1 cellular context compared by ENCODE assay signal in genomic region chr16:20538181-20538580, GRCh38.
A peak's percentile ranks its signal among the peaks of the same experiment; 100 is the strongest.
TF ChIP-seq lines count a peak whose summit lies in the region.

No MANE protein-coding gene starts in this region.

TF ChIP-seq in HepG2, 621 proteins besides CTCF, POLR2A, EP300 and RAD21 (continued from another document and continues in another):
- TF ChIP-seq, protein P1, sequence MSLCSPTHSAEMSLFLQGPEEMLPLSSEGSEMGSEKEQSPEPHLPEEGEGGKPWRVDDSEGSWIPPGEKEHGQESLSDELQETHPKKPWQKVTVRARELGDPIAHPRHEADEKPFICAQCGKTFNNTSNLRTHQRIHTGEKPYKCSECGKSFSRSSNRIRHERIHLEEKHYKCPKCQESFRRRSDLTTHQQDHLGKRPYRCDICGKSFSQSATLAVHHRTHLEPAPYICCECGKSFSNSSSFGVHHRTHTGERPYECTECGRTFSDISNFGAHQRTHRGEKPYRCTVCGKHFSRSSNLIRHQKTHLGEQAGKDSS (CRISPR knock-in tag; IDR thresholded peaks at IDR 0.05; ENCODE audit: borderline replicate concordance, low read depth) = no peak
- TF ChIP-seq ZNF343 (CRISPR knock-in tag; IDR thresholded peaks at IDR 0.05) (no peak), DR1 (CRISPR knock-in tag; IDR thresholded peaks at IDR 0.05) (no peak), FOSL2 (CRISPR knock-in tag; IDR thresholded peaks at IDR 0.05) (peak; percentile 60), ZBTB21 (CRISPR knock-in tag; IDR thresholded peaks at IDR 0.05) (no peak), ZNF251 (CRISPR knock-in tag; IDR thresholded peaks at IDR 0.05) (no peak), SIX4 (CRISPR knock-in tag; IDR thresholded peaks at IDR 0.05) (no peak), ZNF124 (CRISPR knock-in tag; IDR thresholded peaks at IDR 0.05) (no peak; the same call in 1 of the 2 replicates), ZNF503 (CRISPR knock-in tag; IDR thresholded peaks at IDR 0.05) (no peak), ZNF30 (CRISPR knock-in tag; IDR thresholded peaks at IDR 0.05) (no peak), ZNF670 (CRISPR knock-in tag; IDR thresholded peaks at IDR 0.05; ENCODE audit: borderline replicate concordance) (peak; percentile 69; the same call in 1 of the 2 replicates), ZNF253 (CRISPR knock-in tag; IDR thresholded peaks at IDR 0.05; ENCODE audit: borderline replicate concordance) (no peak), MIER2 (CRISPR knock-in tag; IDR thresholded peaks at IDR 0.05) (peak; percentile 40; the same call in 1 of the 2 replicates), SP140L (CRISPR knock-in tag; IDR thresholded peaks at IDR 0.05; ENCODE audit: borderline replicate concordance) (no peak), TRIM24 (CRISPR knock-in tag; IDR thresholded peaks at IDR 0.05) (peak; percentile 93), MED1 (CRISPR knock-in tag; IDR thresholded peaks at IDR 0.05) (peak; percentile 77), ADNP (CRISPR knock-in tag; IDR thresholded peaks at IDR 0.05) (no peak), DNMT3B (CRISPR knock-in tag; conservative IDR thresholded peaks at IDR 0.05) (no peak), PATZ1 (CRISPR knock-in tag; IDR thresholded peaks at IDR 0.05) (no peak), FOXP1 (IDR thresholded peaks at IDR 0.05) (no peak), FOXP1 (CRISPR knock-in tag; IDR thresholded peaks at IDR 0.05) (peak; percentile 57; the same call in 1 of the 2 replicates), ZSCAN12 (CRISPR knock-in tag; IDR thresholded peaks at IDR 0.05) (no peak), ZNF282 (IDR thresholded peaks at IDR 0.05; ENCODE audit: partially characterized antibody) (no peak), ZNF629 (CRISPR knock-in tag; conservative IDR thresholded peaks at IDR 0.05) (no peak), ZNF235 (CRISPR knock-in tag; IDR thresholded peaks at IDR 0.05; ENCODE audit: borderline replicate concordance) (no peak), USF2 (IDR thresholded peaks at IDR 0.05; ENCODE audit: low read depth, low read length) (no peak), USF2 (CRISPR knock-in tag; IDR thresholded peaks at IDR 0.05; ENCODE audit: borderline replicate concordance) (no peak), RXRA (CRISPR knock-in tag; IDR thresholded peaks at IDR 0.05) (no peak; the same call in 1 of the 2 replicates), RFX3 (CRISPR knock-in tag; IDR thresholded peaks at IDR 0.05) (no peak), TBL1XR1 (IDR thresholded peaks at IDR 0.05; ENCODE audit: borderline replicate concordance, low read length, partially characterized antibody) (peak; percentile 53), PRPF4 (IDR thresholded peaks at IDR 0.05; ENCODE audit: low read depth, low read length, poor library complexity, severe bottlenecking) (no peak), ZC3H4 (CRISPR knock-in tag; IDR thresholded peaks at IDR 0.05; ENCODE audit: borderline replicate concordance) (no peak), ZNF101 (CRISPR knock-in tag; IDR thresholded peaks at IDR 0.05; ENCODE audit: borderline replicate concordance, low read depth) (no peak), ZNF574 (CRISPR knock-in tag; IDR thresholded peaks at IDR 0.05) (no peak), PHF5A (CRISPR knock-in tag; IDR thresholded peaks at IDR 0.05; ENCODE audit: low read depth, unreplicated experiment) (no peak), ETV5 (CRISPR knock-in tag; IDR thresholded peaks at IDR 0.05; ENCODE audit: borderline replicate concordance) (peak; percentile 71), SUZ12 (IDR thresholded peaks at IDR 0.05; ENCODE audit: low read depth, low read length) (no peak), POLR2G (IDR thresholded peaks at IDR 0.05; ENCODE audit: low read depth, low read length) (no peak), JDP2 (CRISPR knock-in tag; IDR thresholded peaks at IDR 0.05; ENCODE audit: borderline replicate concordance) (no peak), ATF4 (CRISPR knock-in tag; IDR thresholded peaks at IDR 0.05) (no peak; a peak in 1 of 4 replicates), ZFP1 (CRISPR knock-in tag; IDR thresholded peaks at IDR 0.05) (no peak), RCOR2 (CRISPR knock-in tag; IDR thresholded peaks at IDR 0.05) (peak; percentile 53; the same call in 1 of the 2 replicates), MXD4 (CRISPR knock-in tag; IDR thresholded peaks at IDR 0.05) (no peak), TCF7 (IDR thresholded peaks at IDR 0.05; ENCODE audit: low read depth) (peak; percentile 56), ZNF143 (CRISPR knock-in tag; IDR thresholded peaks at IDR 0.05) (no peak), ZNF333 (CRISPR knock-in tag; IDR thresholded peaks at IDR 0.05; ENCODE audit: borderline replicate concordance) (no peak), MEIS2 (CRISPR knock-in tag; IDR thresholded peaks at IDR 0.05) (no peak)
- TF ChIP-seq, protein P2, sequence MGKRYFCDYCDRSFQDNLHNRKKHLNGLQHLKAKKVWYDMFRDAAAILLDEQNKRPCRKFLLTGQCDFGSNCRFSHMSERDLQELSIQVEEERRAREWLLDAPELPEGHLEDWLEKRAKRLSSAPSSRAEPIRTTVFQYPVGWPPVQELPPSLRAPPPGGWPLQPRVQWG (CRISPR knock-in tag; IDR thresholded peaks at IDR 0.05; ENCODE audit: borderline replicate concordance, low read depth) = no peak
- TF ChIP-seq, protein P3, sequence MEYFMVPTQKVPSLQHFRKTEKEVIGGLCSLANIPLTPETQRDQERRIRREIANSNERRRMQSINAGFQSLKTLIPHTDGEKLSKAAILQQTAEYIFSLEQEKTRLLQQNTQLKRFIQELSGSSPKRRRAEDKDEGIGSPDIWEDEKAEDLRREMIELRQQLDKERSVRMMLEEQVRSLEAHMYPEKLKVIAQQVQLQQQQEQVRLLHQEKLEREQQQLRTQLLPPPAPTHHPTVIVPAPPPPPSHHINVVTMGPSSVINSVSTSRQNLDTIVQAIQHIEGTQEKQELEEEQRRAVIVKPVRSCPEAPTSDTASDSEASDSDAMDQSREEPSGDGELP (IDR thresholded peaks at IDR 0.05; ENCODE audit: borderline replicate concordance, low read depth) = 0 out of 2 replicates have a peak, but pooled peaks have one; percentile 12
- TF ChIP-seq, protein P4, sequence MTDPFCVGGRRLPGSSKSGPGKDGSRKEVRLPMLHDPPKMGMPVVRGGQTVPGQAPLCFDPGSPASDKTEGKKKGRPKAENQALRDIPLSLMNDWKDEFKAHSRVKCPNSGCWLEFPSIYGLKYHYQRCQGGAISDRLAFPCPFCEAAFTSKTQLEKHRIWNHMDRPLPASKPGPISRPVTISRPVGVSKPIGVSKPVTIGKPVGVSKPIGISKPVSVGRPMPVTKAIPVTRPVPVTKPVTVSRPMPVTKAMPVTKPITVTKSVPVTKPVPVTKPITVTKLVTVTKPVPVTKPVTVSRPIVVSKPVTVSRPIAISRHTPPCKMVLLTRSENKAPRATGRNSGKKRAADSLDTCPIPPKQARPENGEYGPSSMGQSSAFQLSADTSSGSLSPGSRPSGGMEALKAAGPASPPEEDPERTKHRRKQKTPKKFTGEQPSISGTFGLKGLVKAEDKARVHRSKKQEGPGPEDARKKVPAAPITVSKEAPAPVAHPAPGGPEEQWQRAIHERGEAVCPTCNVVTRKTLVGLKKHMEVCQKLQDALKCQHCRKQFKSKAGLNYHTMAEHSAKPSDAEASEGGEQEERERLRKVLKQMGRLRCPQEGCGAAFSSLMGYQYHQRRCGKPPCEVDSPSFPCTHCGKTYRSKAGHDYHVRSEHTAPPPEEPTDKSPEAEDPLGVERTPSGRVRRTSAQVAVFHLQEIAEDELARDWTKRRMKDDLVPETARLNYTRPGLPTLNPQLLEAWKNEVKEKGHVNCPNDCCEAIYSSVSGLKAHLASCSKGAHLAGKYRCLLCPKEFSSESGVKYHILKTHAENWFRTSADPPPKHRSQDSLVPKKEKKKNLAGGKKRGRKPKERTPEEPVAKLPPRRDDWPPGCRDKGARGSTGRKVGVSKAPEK (CRISPR knock-in tag; IDR thresholded peaks at IDR 0.05; ENCODE audit: borderline replicate concordance) = no peak
- TF ChIP-seq, protein P5, sequence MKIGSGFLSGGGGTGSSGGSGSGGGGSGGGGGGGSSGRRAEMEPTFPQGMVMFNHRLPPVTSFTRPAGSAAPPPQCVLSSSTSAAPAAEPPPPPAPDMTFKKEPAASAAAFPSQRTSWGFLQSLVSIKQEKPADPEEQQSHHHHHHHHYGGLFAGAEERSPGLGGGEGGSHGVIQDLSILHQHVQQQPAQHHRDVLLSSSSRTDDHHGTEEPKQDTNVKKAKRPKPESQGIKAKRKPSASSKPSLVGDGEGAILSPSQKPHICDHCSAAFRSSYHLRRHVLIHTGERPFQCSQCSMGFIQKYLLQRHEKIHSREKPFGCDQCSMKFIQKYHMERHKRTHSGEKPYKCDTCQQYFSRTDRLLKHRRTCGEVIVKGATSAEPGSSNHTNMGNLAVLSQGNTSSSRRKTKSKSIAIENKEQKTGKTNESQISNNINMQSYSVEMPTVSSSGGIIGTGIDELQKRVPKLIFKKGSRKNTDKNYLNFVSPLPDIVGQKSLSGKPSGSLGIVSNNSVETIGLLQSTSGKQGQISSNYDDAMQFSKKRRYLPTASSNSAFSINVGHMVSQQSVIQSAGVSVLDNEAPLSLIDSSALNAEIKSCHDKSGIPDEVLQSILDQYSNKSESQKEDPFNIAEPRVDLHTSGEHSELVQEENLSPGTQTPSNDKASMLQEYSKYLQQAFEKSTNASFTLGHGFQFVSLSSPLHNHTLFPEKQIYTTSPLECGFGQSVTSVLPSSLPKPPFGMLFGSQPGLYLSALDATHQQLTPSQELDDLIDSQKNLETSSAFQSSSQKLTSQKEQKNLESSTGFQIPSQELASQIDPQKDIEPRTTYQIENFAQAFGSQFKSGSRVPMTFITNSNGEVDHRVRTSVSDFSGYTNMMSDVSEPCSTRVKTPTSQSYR (CRISPR knock-in tag; IDR thresholded peaks at IDR 0.05; ENCODE audit: borderline replicate concordance) = peak; percentile 28; the same call in 1 of the 2 replicates
- TF ChIP-seq, protein P6, sequence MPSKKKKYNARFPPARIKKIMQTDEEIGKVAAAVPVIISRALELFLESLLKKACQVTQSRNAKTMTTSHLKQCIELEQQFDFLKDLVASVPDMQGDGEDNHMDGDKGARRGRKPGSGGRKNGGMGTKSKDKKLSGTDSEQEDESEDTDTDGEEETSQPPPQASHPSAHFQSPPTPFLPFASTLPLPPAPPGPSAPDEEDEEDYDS (CRISPR knock-in tag; IDR thresholded peaks at IDR 0.05) = no peak
